8 cellular contexts compared by ENCODE assay signal in the genomic region with DNA sequence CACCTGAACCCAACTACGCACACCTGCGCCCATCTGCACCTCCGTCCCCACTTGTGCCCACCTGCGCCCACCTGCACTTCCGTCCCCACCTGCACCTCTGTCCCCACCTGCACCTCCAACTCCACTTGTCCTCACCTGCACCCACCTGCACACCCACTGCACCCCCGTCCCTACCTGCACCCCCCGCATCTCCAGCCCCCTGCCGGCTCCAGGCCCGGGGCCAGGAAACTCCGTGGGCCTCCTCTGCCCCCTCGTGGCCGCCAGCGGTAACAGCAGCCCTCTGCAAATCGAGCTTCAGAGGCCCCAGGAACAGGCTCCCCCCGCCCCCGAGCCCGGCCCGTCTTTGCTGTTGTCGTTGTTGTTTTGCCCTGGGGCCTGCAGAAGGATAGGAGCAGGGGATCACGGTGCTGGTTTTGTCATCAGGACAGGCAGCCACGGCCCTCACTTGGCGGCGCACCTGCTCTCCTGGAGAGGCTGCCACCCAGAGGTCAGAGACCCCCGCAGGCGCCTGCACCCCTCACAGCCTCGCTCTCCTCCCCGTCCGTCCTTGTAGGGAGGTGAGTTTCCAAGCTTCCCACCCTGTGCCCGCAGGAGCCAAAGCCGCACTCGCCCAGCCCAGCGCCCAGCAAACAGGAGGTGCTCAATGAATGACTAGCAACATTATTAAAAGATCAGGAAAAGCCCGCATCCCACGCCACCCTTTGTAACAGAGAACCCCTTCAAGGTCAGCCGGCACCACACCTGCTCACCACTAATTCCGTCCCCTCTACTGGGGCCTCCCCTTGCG.
A peak's percentile ranks its signal among the peaks of the same experiment; 100 is the strongest.
DNase-seq lines count a peak whose midpoint lies in the region; TF ChIP-seq lines count a peak whose summit lies in the region.

No MANE protein-coding gene starts in this region.

- H3K27ac Mint-ChIP-seq in neural progenitor cell, result peak overlapping the region; percentile 79

- peak overlapping the region; percentile 60 for H3K4me3 Mint-ChIP-seq in neural progenitor cell

- H3K9ac ChIP-seq in OCI-LY3 (ENCODE audit: low read length) (0 out of 2 replicates have a peak overlapping the region, but pooled peaks have one; percentile 11), neural progenitor cell (no peak overlapping the region)

- no peaks in the 10 kb centered on the region for H3K79me2 ChIP-seq in OCI-LY3 (ENCODE audit: low read length)
- H3K79me2 ChIP-seq in neural progenitor cell (ENCODE audit: low read depth), result no peaks in the 10 kb centered on the region

- no peaks in the 10 kb centered on the region for H3K9me3 ChIP-seq in OCI-LY3 (ENCODE audit: insufficient read depth, low read length)
- no peaks in the 10 kb centered on the region for H3K9me3 ChIP-seq in neural progenitor cell (ENCODE audit: low read depth)
- H3K9me3 ChIP-seq in suprapubic skin, result no peaks in the 10 kb centered on the region

- H3K4me1 ChIP-seq in OCI-LY3 (ENCODE audit: low read length), result peaks cover 31% of the 10 kb centered on the region
- H3K4me1 ChIP-seq in neural progenitor cell, result no peaks in the 10 kb centered on the region
- H3K4me1 ChIP-seq in suprapubic skin, result peaks cover 18% of the 10 kb centered on the region

- H2AFZ ChIP-seq in OCI-LY3 (ENCODE audit: low read depth, low read length) (peak overlapping the region; percentile 85; the same call in 1 of the 2 replicates), neural progenitor cell (replicated peaks) (peak overlapping the region; percentile 55)

- peaks cover 22% of the 10 kb centered on the region for H3K4me1 Mint-ChIP-seq in neural progenitor cell

- H3K27me3 Mint-ChIP-seq in neural progenitor cell (ENCODE audit: insufficient read depth, low read depth), result peaks cover 24% of the 10 kb centered on the region

- H3F3A ChIP-seq in neural progenitor cell (ENCODE audit: low read depth), result no peaks in the 10 kb centered on the region

- H4K20me1 ChIP-seq in OCI-LY3 (ENCODE audit: insufficient read depth, low read length) (no peaks in the 10 kb centered on the region), neural progenitor cell (ENCODE audit: low read depth) (peaks cover 9% of the 10 kb centered on the region)

- no peak for TF ChIP-seq POLR2A in suprapubic skin (IDR thresholded peaks at IDR 0.05)

- H3K36me3 Mint-ChIP-seq in neural progenitor cell, result no peaks in the 10 kb centered on the region

- H3K27me3 ChIP-seq in OCI-LY3 (ENCODE audit: low read depth, low read length) (peaks cover 45% of the 10 kb centered on the region), neural progenitor cell (peaks cover 5% of the 10 kb centered on the region), suprapubic skin (no peaks in the 10 kb centered on the region)

- peak overlapping the region; percentile 91 for H3K4me2 ChIP-seq in OCI-LY3 (ENCODE audit: low read length)
- H3K4me2 ChIP-seq in neural progenitor cell, result peak overlapping the region; percentile 82

- TF ChIP-seq CTCF in OCI-LY3 (IDR thresholded peaks at IDR 0.05; ENCODE audit: low read depth, low read length) (peak; percentile 97), fibroblast of pulmonary artery (IDR thresholded peaks at IDR 0.05; ENCODE audit: low read length, missing control alignments) (peak; percentile 70), neural progenitor cell (IDR thresholded peaks at IDR 0.05) (peak; percentile 93), suprapubic skin (IDR thresholded peaks at IDR 0.05) (peak; percentile 64 to 96)

- no peak for TF ChIP-seq EP300 in suprapubic skin (IDR thresholded peaks at IDR 0.05)

- H3K36me3 ChIP-seq in OCI-LY3 (replicated peaks; ENCODE audit: low read depth, low read length) (no peaks in the 10 kb centered on the region), neural progenitor cell (no peaks in the 10 kb centered on the region), suprapubic skin (no peaks in the 10 kb centered on the region)

- DNase-seq in DMS 273 (lab: John Stamatoyannopoulos, UW; ENCODE audit: unreplicated experiment) (peak; percentile 72), DMS 273 treated with DMSO at 0.1 percent for 48 hours (lab: John Stamatoyannopoulos, UW) (no peak), fibroblast of pulmonary artery (ENCODE audit: low read depth) (peak; percentile 61), neural progenitor cell (ENCODE audit: low spot score) (peak; percentile 76), suprapubic skin (ENCODE audit: low spot score in 2 of 2) (no peak), cortex of kidney (lab: John Stamatoyannopoulos, UW) (no peak)
- DNase-seq in activated T-helper 1 cell treated with anti-CD3 and anti-CD28 coated beads, Interleukin-2, amount 50 U/mL, for 16 hours (ENCODE audit: low read depth in 1 of 2, low spot score in 1 of 2), result peak; percentile 56 to 62

- H3K27ac ChIP-seq in OCI-LY3 (ENCODE audit: low read length) (no peak overlapping the region), neural progenitor cell (no peak overlapping the region), suprapubic skin (no peak overlapping the region)

- WGBS in suprapubic skin, result 32% methylated on average over 17 of the region's 37 CpGs

- H3K4me3 ChIP-seq in OCI-LY3 (ENCODE audit: low read length) (peak overlapping the region; percentile 73), fibroblast of pulmonary artery (replicated peaks; ENCODE audit: low read depth, low read length) (no peak overlapping the region), neural progenitor cell (peak overlapping the region; percentile 36), suprapubic skin (no peak overlapping the region)

- no peaks in the 10 kb centered on the region for H3K9me3 Mint-ChIP-seq in neural progenitor cell

Comparison
In these comparisons a context has a peak if more than half of its experiments do, and no peak if none do; other contexts are left out.
1. DNase-seq: peak in DMS 273 (single experiment), activated T-helper 1 cell treated with anti-CD3 and anti-CD28 coated beads, Interleukin-2, amount 50 U/mL, for 16 hours (2 of 2), fibroblast of pulmonary artery (single experiment) and neural progenitor cell (single experiment); none in DMS 273 treated with DMSO at 0.1 percent for 48 hours (single experiment), suprapubic skin (0 of 2) and cortex of kidney (single experiment).
2. H3K4me3 ChIP-seq: peak in OCI-LY3 (single experiment) and neural progenitor cell (single experiment); none in fibroblast of pulmonary artery (single experiment) and suprapubic skin (single experiment).
3. Peak in every context shown above with its lines, with median percentiles within 50 percentile points of each other: CTCF ChIP-seq.